ENCODE assay signal across 1 cellular context in the genomic region with DNA sequence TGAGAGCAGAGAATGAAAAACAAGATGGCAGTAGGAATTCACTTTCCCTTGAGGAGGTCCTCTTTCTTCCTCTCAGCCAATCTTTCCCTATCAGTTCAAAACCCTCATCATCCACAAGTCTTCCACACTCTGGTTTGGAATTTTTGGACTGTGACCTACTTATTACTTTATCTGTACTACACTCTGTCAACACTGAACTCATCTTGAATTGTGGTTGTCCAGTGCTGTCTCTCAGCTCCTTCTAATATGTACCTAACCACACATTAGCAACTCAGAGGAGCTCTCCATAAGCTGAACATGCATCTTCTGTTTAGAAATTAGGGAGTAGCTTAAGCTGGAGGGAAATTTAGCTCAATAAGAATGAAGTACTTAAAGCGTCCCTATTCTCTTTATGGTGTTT.
TF ChIP-seq lines count a peak whose summit lies in the region.

No MANE protein-coding gene starts in this region.

TF ChIP-seq in GM23338, 12 proteins besides CTCF, POLR2A, EP300 and RAD21 (continued from another document):
- TF ChIP-seq EZH2phosphoT487 (IDR thresholded peaks at IDR 0.05; ENCODE audit: unreplicated experiment), result no peak
- TF ChIP-seq, protein P1, sequence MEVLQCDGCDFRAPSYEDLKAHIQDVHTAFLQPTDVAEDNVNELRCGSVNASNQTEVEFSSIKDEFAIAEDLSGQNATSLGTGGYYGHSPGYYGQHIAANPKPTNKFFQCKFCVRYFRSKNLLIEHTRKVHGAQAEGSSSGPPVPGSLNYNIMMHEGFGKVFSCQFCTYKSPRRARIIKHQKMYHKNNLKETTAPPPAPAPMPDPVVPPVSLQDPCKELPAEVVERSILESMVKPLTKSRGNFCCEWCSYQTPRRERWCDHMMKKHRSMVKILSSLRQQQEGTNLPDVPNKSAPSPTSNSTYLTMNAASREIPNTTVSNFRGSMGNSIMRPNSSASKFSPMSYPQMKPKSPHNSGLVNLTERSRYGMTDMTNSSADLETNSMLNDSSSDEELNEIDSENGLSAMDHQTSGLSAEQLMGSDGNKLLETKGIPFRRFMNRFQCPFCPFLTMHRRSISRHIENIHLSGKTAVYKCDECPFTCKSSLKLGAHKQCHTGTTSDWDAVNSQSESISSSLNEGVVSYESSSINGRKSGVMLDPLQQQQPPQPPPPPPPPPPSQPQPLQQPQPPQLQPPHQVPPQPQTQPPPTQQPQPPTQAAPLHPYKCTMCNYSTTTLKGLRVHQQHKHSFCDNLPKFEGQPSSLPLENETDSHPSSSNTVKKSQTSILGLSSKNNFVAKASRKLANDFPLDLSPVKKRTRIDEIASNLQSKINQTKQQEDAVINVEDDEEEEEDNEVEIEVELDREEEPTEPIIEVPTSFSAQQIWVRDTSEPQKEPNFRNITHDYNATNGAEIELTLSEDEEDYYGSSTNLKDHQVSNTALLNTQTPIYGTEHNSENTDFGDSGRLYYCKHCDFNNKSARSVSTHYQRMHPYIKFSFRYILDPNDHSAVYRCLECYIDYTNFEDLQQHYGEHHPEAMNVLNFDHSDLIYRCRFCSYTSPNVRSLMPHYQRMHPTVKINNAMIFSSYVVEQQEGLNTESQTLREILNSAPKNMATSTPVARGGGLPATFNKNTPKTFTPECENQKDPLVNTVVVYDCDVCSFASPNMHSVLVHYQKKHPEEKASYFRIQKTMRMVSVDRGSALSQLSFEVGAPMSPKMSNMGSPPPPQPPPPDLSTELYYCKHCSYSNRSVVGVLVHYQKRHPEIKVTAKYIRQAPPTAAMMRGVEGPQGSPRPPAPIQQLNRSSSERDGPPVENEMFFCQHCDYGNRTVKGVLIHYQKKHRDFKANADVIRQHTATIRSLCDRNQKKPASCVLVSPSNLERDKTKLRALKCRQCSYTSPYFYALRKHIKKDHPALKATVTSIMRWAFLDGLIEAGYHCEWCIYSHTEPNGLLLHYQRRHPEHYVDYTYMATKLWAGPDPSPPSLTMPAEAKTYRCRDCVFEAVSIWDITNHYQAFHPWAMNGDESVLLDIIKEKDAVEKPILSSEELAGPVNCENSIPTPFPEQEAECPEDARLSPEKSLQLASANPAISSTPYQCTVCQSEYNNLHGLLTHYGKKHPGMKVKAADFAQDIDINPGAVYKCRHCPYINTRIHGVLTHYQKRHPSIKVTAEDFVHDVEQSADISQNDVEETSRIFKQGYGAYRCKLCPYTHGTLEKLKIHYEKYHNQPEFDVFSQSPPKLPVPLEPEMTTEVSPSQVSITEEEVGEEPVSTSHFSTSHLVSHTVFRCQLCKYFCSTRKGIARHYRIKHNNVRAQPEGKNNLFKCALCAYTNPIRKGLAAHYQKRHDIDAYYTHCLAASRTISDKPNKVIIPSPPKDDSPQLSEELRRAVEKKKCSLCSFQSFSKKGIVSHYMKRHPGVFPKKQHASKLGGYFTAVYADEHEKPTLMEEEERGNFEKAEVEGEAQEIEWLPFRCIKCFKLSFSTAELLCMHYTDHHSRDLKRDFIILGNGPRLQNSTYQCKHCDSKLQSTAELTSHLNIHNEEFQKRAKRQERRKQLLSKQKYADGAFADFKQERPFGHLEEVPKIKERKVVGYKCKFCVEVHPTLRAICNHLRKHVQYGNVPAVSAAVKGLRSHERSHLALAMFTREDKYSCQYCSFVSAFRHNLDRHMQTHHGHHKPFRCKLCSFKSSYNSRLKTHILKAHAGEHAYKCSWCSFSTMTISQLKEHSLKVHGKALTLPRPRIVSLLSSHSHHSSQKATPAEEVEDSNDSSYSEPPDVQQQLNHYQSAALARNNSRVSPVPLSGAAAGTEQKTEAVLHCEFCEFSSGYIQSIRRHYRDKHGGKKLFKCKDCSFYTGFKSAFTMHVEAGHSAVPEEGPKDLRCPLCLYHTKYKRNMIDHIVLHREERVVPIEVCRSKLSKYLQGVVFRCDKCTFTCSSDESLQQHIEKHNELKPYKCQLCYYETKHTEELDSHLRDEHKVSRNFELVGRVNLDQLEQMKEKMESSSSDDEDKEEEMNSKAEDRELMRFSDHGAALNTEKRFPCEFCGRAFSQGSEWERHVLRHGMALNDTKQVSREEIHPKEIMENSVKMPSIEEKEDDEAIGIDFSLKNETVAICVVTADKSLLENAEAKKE (CRISPR knock-in tag; IDR thresholded peaks at IDR 0.05), result no peak
- TF ChIP-seq, protein P2, sequence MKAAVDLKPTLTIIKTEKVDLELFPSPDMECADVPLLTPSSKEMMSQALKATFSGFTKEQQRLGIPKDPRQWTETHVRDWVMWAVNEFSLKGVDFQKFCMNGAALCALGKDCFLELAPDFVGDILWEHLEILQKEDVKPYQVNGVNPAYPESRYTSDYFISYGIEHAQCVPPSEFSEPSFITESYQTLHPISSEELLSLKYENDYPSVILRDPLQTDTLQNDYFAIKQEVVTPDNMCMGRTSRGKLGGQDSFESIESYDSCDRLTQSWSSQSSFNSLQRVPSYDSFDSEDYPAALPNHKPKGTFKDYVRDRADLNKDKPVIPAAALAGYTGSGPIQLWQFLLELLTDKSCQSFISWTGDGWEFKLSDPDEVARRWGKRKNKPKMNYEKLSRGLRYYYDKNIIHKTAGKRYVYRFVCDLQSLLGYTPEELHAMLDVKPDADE (IDR thresholded peaks at IDR 0.05), result no peak
